Comparison of ENCODE assay signal across 9 cellular contexts in the genomic region with DNA sequence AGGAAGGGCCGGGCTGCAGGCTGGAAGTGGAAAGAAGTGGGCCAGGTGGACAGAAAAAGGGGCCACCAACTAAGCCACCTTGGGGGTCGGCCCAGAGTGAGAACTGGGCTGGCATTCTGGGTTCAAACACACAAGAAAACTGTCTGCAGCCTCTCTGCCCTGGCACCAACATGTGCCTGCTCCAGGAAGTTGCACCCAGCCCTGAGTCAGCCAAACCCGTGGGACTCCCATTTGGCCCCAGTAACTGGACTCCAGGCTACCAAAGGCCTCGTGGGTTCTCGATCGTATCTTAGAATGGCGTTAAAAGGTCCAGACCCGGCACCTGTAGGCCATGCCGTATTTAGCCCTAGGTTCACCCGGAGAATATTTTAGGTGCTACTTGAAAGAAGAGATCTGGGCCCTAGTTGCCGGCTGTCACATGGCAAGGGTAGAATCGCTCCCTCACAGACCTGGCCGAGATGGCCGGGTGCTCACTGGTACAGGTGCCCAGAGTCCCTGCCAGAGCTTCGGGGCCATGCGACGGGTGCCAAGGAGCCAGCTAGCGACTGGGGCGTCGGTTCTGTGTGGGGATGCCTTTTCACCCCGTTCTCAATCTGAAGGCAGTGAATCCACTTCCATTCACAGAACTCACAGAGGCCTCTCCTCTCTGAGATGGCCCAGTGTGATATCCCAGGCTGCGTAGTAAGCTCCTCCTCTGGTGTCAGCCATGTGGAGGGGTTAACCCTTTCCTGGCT.
DNase-seq lines count a peak whose midpoint lies in the region; ATAC-seq and TF ChIP-seq lines count a peak whose summit lies in the region.
"Had no signal": no experiment of that assay in that cellular context is flagged by ENCODE, and none has a peak within 500 bp of the region (broad histone marks: within the 10 kb centered on the region; RNA-seq: fewer than 3 reads in every experiment).

No MANE protein-coding gene starts in this region.

- peak overlapping the region in 8 of 9 donors; percentile 90 to 97 (median 94) for H3K27ac Mint-ChIP-seq in naive thymus-derived CD4-positive, alpha-beta T cell
- H3K27ac Mint-ChIP-seq in effector memory CD8-positive, alpha-beta T cell, result no peak overlapping the region
- H3K27ac Mint-ChIP-seq: activated B cell treated with CpG ODN at 0.5 μM for 24 hours had no signal

- TF ChIP-seq CTCF in AG10803 (conservative IDR thresholded peaks at IDR 0.05; ENCODE audit: low read length) (no peak), colonic mucosa (IDR thresholded peaks at IDR 0.05) (no peak)

- H3K36me3 ChIP-seq in MG63 (peaks cover 32% of the 10 kb centered on the region), colonic mucosa (no peaks in the 10 kb centered on the region)
- no peaks in the 10 kb centered on the region for H3K36me3 ChIP-seq in naive thymus-derived CD4-positive, alpha-beta T cell (ENCODE audit: control insufficient read depth in 2 of 3, insufficient read depth in 3 of 3, low read length in 3 of 3)

- DNase-seq in AG10803 (ENCODE audit: low read depth), result peak; percentile 61
- DNase-seq in MG63, result peak; percentile 76
- DNase-seq in colonic mucosa, result no peak
- no peak for DNase-seq in naive thymus-derived CD4-positive, alpha-beta T cell
- no peak for DNase-seq in NCI-H526 (lab: John Stamatoyannopoulos, UW)
- no peak for DNase-seq in effector CD8-positive, alpha-beta T cell (lab: John Stamatoyannopoulos, UW)
- DNase-seq in GM19240 (ENCODE audit: insufficient read length, low spot score), result no peak
- no peak for DNase-seq in effector memory CD8-positive, alpha-beta T cell
- DNase-seq: activated B cell treated with CpG ODN at 0.5 μM for 24 hours had no signal

- H3K4me1 Mint-ChIP-seq in naive thymus-derived CD4-positive, alpha-beta T cell, result peaks cover 14 to 67% (median 60%) of the 10 kb centered on the region in 7 donors
- H3K4me1 Mint-ChIP-seq in effector memory CD8-positive, alpha-beta T cell (ENCODE audit: low read depth in 2 of 2), result peaks cover 6 to 11% of the 10 kb centered on the region in 2 donors

- no peaks in the 10 kb centered on the region for H3K4me1 ChIP-seq in colonic mucosa
- H3K4me1 ChIP-seq in naive thymus-derived CD4-positive, alpha-beta T cell (ENCODE audit: control insufficient read depth in 2 of 2, insufficient read depth in 2 of 2, low read length in 2 of 2), result peaks cover 4 to 51% of the 10 kb centered on the region in 2 donors

- CTCF ChIA-PET in naive thymus-derived CD4-positive, alpha-beta T cell (lab: Charles Lee), result interaction anchor here (1.0 to 3.7 kb wide), 2 partner anchors 21 to 29 kb away, joined by 3 to 17 read pairs; no protein-coding TSS in a partner anchor

- H3K9me3 Mint-ChIP-seq in naive thymus-derived CD4-positive, alpha-beta T cell, result no peaks in the 10 kb centered on the region
- H3K9me3 Mint-ChIP-seq in effector memory CD8-positive, alpha-beta T cell, result no peaks in the 10 kb centered on the region
- H3K9me3 Mint-ChIP-seq: activated B cell treated with CpG ODN at 0.5 μM for 24 hours had no signal

- ATAC-seq in naive thymus-derived CD4-positive, alpha-beta T cell, result no peak
- no peak for ATAC-seq in effector memory CD8-positive, alpha-beta T cell (replicated peaks)

- H3K27me3 ChIP-seq in MG63 (no peaks in the 10 kb centered on the region), colonic mucosa (no peaks in the 10 kb centered on the region)
- H3K27me3 ChIP-seq in naive thymus-derived CD4-positive, alpha-beta T cell (ENCODE audit: control insufficient read depth in 2 of 2, insufficient read depth in 2 of 2, low read length in 2 of 2), result no peaks in the 10 kb centered on the region

- H3K36me3 Mint-ChIP-seq in naive thymus-derived CD4-positive, alpha-beta T cell, result peaks cover 0 to 1% (median 0%) of the 10 kb centered on the region in 5 donors
- peaks cover 5% of the 10 kb centered on the region for H3K36me3 Mint-ChIP-seq in effector memory CD8-positive, alpha-beta T cell (ENCODE audit: insufficient read depth)

- no peak overlapping the region for H3K9ac ChIP-seq in colonic mucosa (ENCODE audit: low read depth in 2 of 2, low read length in 2 of 2)

- intact Hi-C loops in colonic mucosa (cut with DNase I), result no loop called here
- intact Hi-C loops in naive thymus-derived CD4-positive, alpha-beta T cell (cut with micrococcal nuclease), result loop anchor here (2.0 to 10.0 kb wide), 6 partner anchors 47 to 390 kb away; a partner anchor contains a TSS

- peak overlapping the region; percentile 37 for H3K4me3 ChIP-seq in AG10803 (ENCODE audit: low read length)
- no peak overlapping the region for H3K4me3 ChIP-seq in MG63
- H3K4me3 ChIP-seq in colonic mucosa, result no peak overlapping the region
- H3K4me3 ChIP-seq in naive thymus-derived CD4-positive, alpha-beta T cell (ENCODE audit: low read length), result no peak overlapping the region

- H3K9me3 ChIP-seq in MG63, result no peaks in the 10 kb centered on the region
- H3K9me3 ChIP-seq in colonic mucosa, result no peaks in the 10 kb centered on the region
- no peaks in the 10 kb centered on the region for H3K9me3 ChIP-seq in naive thymus-derived CD4-positive, alpha-beta T cell (ENCODE audit: control insufficient read depth in 2 of 3, low read length in 3 of 3)

- H3K27me3 Mint-ChIP-seq in naive thymus-derived CD4-positive, alpha-beta T cell, result peaks cover 0 to 29% (median 0%) of the 10 kb centered on the region in 5 donors
- peaks cover 0 to 36% of the 10 kb centered on the region in 2 donors for H3K27me3 Mint-ChIP-seq in effector memory CD8-positive, alpha-beta T cell

- POLR2A ChIA-PET in naive thymus-derived CD4-positive, alpha-beta T cell (lab: Charles Lee), result interaction anchor here (0.7 to 2.6 kb wide), 3 partner anchors 13 to 221 kb away, joined by 3 to 18 read pairs (median 3); no protein-coding TSS in a partner anchor

- H3K27ac ChIP-seq in colonic mucosa, result peak overlapping the region; percentile 12
- peak overlapping the region; percentile 46 for H3K27ac ChIP-seq in naive thymus-derived CD4-positive, alpha-beta T cell (ENCODE audit: low read depth, low read length)

- peak overlapping the region in 8 of 10 donors; percentile 59 to 88 (median 74) for H3K4me3 Mint-ChIP-seq in naive thymus-derived CD4-positive, alpha-beta T cell
- H3K4me3 Mint-ChIP-seq in effector memory CD8-positive, alpha-beta T cell, result no peak overlapping the region
- H3K4me3 Mint-ChIP-seq: activated B cell treated with CpG ODN at 0.5 μM for 24 hours had no signal

Comparison
In these comparisons a context has a peak if more than half of its experiments do, and no peak if none do; other contexts are left out.
1. DNase-seq: peak in AG10803 (single experiment) and MG63 (single experiment); none in colonic mucosa (single experiment), naive thymus-derived CD4-positive, alpha-beta T cell (0 of 9), NCI-H526 (0 of 2), effector CD8-positive, alpha-beta T cell (single experiment), GM19240 (single experiment) and effector memory CD8-positive, alpha-beta T cell (0 of 3).
2. H3K27ac Mint-ChIP-seq: peak in naive thymus-derived CD4-positive, alpha-beta T cell (8 of 9); none in effector memory CD8-positive, alpha-beta T cell (0 of 2).
3. H3K4me3 Mint-ChIP-seq: peak in naive thymus-derived CD4-positive, alpha-beta T cell (8 of 10); none in effector memory CD8-positive, alpha-beta T cell (0 of 2).